Comparison of ENCODE assay signal across 8 cellular contexts in genomic region chr12:46269429-46270241, GRCh38. TPM values are rescaled to one million over a fixed set of nuclear protein-coding genes. Genes with fewer than 3 reads are reported as not detected.
A peak's percentile ranks its signal among the peaks of the same experiment; 100 is the strongest.
DNase-seq lines count a peak whose midpoint lies in the region; ATAC-seq and TF ChIP-seq lines count a peak whose summit lies in the region.

No MANE protein-coding gene starts in this region.

- no peaks in the 10 kb centered on the region for H3K27me3 Mint-ChIP-seq in activated T-helper 17 cell treated with anti-CD3 and anti-CD28 coated beads, Interleukin-2, amount 50 U/mL, for 72 hours

- H4K20me1 ChIP-seq in OCI-LY3 (ENCODE audit: insufficient read depth, low read length), result peaks cover 22% of the 10 kb centered on the region

- 26 to 58% (median 29%) methylated on average over 21 to 42 of the region's 42 CpGs for WGBS in heart left ventricle, 4 donors

- H3K27me3 ChIP-seq in OCI-LY3 (ENCODE audit: low read depth, low read length), result no peaks in the 10 kb centered on the region
- H3K27me3 ChIP-seq in heart left ventricle, result peaks cover 0 to 37% (median 0%) of the 10 kb centered on the region in 9 donors

- H3K27ac Mint-ChIP-seq in activated T-helper 17 cell treated with anti-CD3 and anti-CD28 coated beads, Interleukin-2, amount 50 U/mL, for 72 hours, result no peak overlapping the region

- peak overlapping the region; percentile 99 for H3K4me2 ChIP-seq in OCI-LY3 (ENCODE audit: low read length)

- H3K36me3 Mint-ChIP-seq in activated T-helper 17 cell treated with anti-CD3 and anti-CD28 coated beads, Interleukin-2, amount 50 U/mL, for 72 hours (ENCODE audit: low read depth), result peaks cover 6% of the 10 kb centered on the region

- H3K4me3 Mint-ChIP-seq in activated T-helper 17 cell treated with anti-CD3 and anti-CD28 coated beads, Interleukin-2, amount 50 U/mL, for 72 hours, result no peak overlapping the region

- peak overlapping the region; percentile 58 for H2AFZ ChIP-seq in OCI-LY3 (ENCODE audit: low read depth, low read length)

- intact Hi-C loops in heart left ventricle (cut with DNase I), result loop anchor here in 7 of 10 donors (2.0 to 10.0 kb wide), 6 partner anchors 55 to 115 kb away; partner anchors contain the start of gene SLC38A2 (in 1 of the 7)

- TF ChIP-seq CTCF in OCI-LY3 (IDR thresholded peaks at IDR 0.05; ENCODE audit: low read depth, low read length) (no peak), heart left ventricle (IDR thresholded peaks at IDR 0.05) (no peak)

- ATAC-seq in GM18502 (IDR thresholded peaks at IDR 0.05; ENCODE audit: poor library complexity, unreplicated experiment) (peak; percentile 15), HG02798 (IDR thresholded peaks at IDR 0.05; ENCODE audit: poor library complexity, unreplicated experiment) (peak; percentile 9), heart left ventricle (peak in 3 of 4 donors; percentile 17 to 63 (median 46))
- peak; percentile 55 for ATAC-seq in activated T-helper 17 cell treated with anti-CD3 and anti-CD28 coated beads, Interleukin-2, amount 50 U/mL, for 72 hours (replicated peaks)

- peaks cover 18% of the 10 kb centered on the region for H3K4me1 Mint-ChIP-seq in activated T-helper 17 cell treated with anti-CD3 and anti-CD28 coated beads, Interleukin-2, amount 50 U/mL, for 72 hours

- peak overlapping the region; percentile 94 for H3K4me3 ChIP-seq in OCI-LY3 (ENCODE audit: low read length)
- H3K4me3 ChIP-seq in heart left ventricle, result peak overlapping the region; percentile 44 to 75 (median 64)
- peak overlapping the region; percentile 79 for H3K4me3 ChIP-seq in skeletal muscle cell (ENCODE audit: low read depth, low read length)

- H3K36me3 ChIP-seq in OCI-LY3 (replicated peaks; ENCODE audit: low read depth, low read length), result peaks cover 26% of the 10 kb centered on the region
- no peaks in the 10 kb centered on the region for H3K36me3 ChIP-seq in heart left ventricle

- peak overlapping the region; percentile 83 for H3K27ac ChIP-seq in OCI-LY3 (ENCODE audit: low read length)
- peak overlapping the region; percentile 47 to 91 (median 78) for H3K27ac ChIP-seq in heart left ventricle

- DNase-seq in heart left ventricle, result no peak
- DNase-seq in skeletal muscle cell (ENCODE audit: low read depth), result no peak
- DNase-seq in T1000 (lab: John Stamatoyannopoulos, UW), result no peak
- DNase-seq in NCI-H446 (lab: John Stamatoyannopoulos, UW), result no peak

- peak overlapping the region; percentile 99 for H3K9ac ChIP-seq in OCI-LY3 (ENCODE audit: low read length)

- no peaks in the 10 kb centered on the region for H3K9me3 ChIP-seq in OCI-LY3 (ENCODE audit: insufficient read depth, low read length)
- no peaks in the 10 kb centered on the region for H3K9me3 ChIP-seq in heart left ventricle

- H3K9me3 Mint-ChIP-seq in activated T-helper 17 cell treated with anti-CD3 and anti-CD28 coated beads, Interleukin-2, amount 50 U/mL, for 72 hours, result no peaks in the 10 kb centered on the region

- peaks cover 70% of the 10 kb centered on the region for H3K79me2 ChIP-seq in OCI-LY3 (ENCODE audit: low read length)

- TF ChIP-seq POLR2A in heart left ventricle (IDR thresholded peaks at IDR 0.05), result no peak

- H3K4me1 ChIP-seq in OCI-LY3 (ENCODE audit: low read length) (peaks cover 29% of the 10 kb centered on the region), heart left ventricle (peaks cover 0 to 51% (median 17%) of the 10 kb centered on the region in 12 donors)

RNA-seq across cellular contexts. Expression of gene SLC38A1, which starts 0.8 kb away (rescaled TPM):
- 100 to 1,000 TPM; 161 to 192 TPM for total RNA-seq in activated T-helper 17 cell treated with anti-CD3 and anti-CD28 coated beads, Interleukin-2, amount 50 U/mL, for 72 hours
- total RNA-seq in heart left ventricle, result 100 to 1,000 TPM in 8 of 9 donors, 10 to 100 TPM in 1; 98.4 to 248 (median 157) TPM
- polyA plus RNA-seq in heart left ventricle, result 100 to 1,000 TPM in 1 of 2 donors, 10 to 100 TPM in 1; 41.5 to 250 TPM
